Comparison of ENCODE assay signal across 1 cellular context in genomic region chr1:42966688-42967609, GRCh38.
TF ChIP-seq lines count a peak whose summit lies in the region.

No MANE protein-coding gene starts in this region.

TF ChIP-seq in HepG2, 621 proteins besides CTCF, POLR2A, EP300 and RAD21 (continued from another document):
- TF ChIP-seq SAP130 (CRISPR knock-in tag; IDR thresholded peaks at IDR 0.05; ENCODE audit: low read depth) (peak; percentile 30; the same call in 1 of the 2 replicates), RAD51 (IDR thresholded peaks at IDR 0.05; ENCODE audit: borderline replicate concordance) (no peak), ZBTB39 (CRISPR knock-in tag; IDR thresholded peaks at IDR 0.05) (no peak), MLXIP (CRISPR knock-in tag; IDR thresholded peaks at IDR 0.05; ENCODE audit: borderline replicate concordance) (no peak), FOXJ3 (CRISPR knock-in tag; IDR thresholded peaks at IDR 0.05; ENCODE audit: borderline replicate concordance) (no peak), ZFP90 (CRISPR knock-in tag; IDR thresholded peaks at IDR 0.05; ENCODE audit: borderline replicate concordance) (no peak), EED (CRISPR knock-in tag; IDR thresholded peaks at IDR 0.05) (no peak), ZNF484 (CRISPR knock-in tag; IDR thresholded peaks at IDR 0.05; ENCODE audit: borderline replicate concordance, low read depth) (no peak), MXI1 (IDR thresholded peaks at IDR 0.05; ENCODE audit: borderline replicate concordance, low read depth, low read length) (no peak; the same call in 2 of the 3 replicates), ZNF280D (CRISPR knock-in tag; IDR thresholded peaks at IDR 0.05) (no peak), ZMYM4 (CRISPR knock-in tag; IDR thresholded peaks at IDR 0.05) (no peak), U2AF1 (optimal IDR thresholded peaks at IDR 0.05; ENCODE audit: low read depth, low read length) (no peak), ZNF121 (CRISPR knock-in tag; IDR thresholded peaks at IDR 0.05) (peak; percentile 46; the same call in 1 of the 2 replicates), ZNF749 (CRISPR knock-in tag; IDR thresholded peaks at IDR 0.05; ENCODE audit: borderline replicate concordance) (no peak), TBL1XR1 (IDR thresholded peaks at IDR 0.05; ENCODE audit: borderline replicate concordance, low read length, partially characterized antibody) (no peak), FOXK1 (CRISPR knock-in tag; IDR thresholded peaks at IDR 0.05; ENCODE audit: borderline replicate concordance, low read depth) (no peak), ZNF687 (CRISPR knock-in tag; IDR thresholded peaks at IDR 0.05) (peak; percentile 38; the same call in 1 of the 2 replicates), TFAP4 (IDR thresholded peaks at IDR 0.05; ENCODE audit: borderline replicate concordance, low read depth) (peak; percentile 40; the same call in 1 of the 2 replicates), ZNF382 (CRISPR knock-in tag; IDR thresholded peaks at IDR 0.05; ENCODE audit: borderline replicate concordance) (no peak), ZNF75D (CRISPR knock-in tag; IDR thresholded peaks at IDR 0.05; ENCODE audit: borderline replicate concordance) (no peak), AHDC1 (CRISPR knock-in tag; IDR thresholded peaks at IDR 0.05; ENCODE audit: borderline replicate concordance) (no peak), ZNF547 (CRISPR knock-in tag; IDR thresholded peaks at IDR 0.05) (no peak), FOSL2 (CRISPR knock-in tag; IDR thresholded peaks at IDR 0.05) (peak; percentile 90), ZUFSP (CRISPR knock-in tag; IDR thresholded peaks at IDR 0.05; ENCODE audit: borderline replicate concordance) (no peak), MAFF (IDR thresholded peaks at IDR 0.05; ENCODE audit: low read depth, low read length) (peak; percentile 36; the same call in 1 of the 2 replicates), MTF2 (CRISPR knock-in tag; IDR thresholded peaks at IDR 0.05; ENCODE audit: borderline replicate concordance) (no peak), REXO4 (CRISPR knock-in tag; IDR thresholded peaks at IDR 0.05; ENCODE audit: borderline replicate concordance) (no peak), ZNF441 (CRISPR knock-in tag; IDR thresholded peaks at IDR 0.05; ENCODE audit: borderline replicate concordance) (no peak)
TF ChIP-seq in HepG2: peak in this region for 9.
